Comparison of ENCODE assay signal across 9 cellular contexts in genomic region chr17:77371117-77371887, GRCh38.
DNase-seq lines count a peak whose midpoint lies in the region; ATAC-seq and TF ChIP-seq lines count a peak whose summit lies in the region.
"Had no signal": no experiment of that assay in that cellular context is flagged by ENCODE, and none has a peak within 500 bp of the region (broad histone marks: within the 10 kb centered on the region; RNA-seq: fewer than 3 reads in every experiment).

No MANE protein-coding gene starts in this region.

- peaks cover 0 to 10% (median 0%) of the 10 kb centered on the region in 5 experiments for H3K9me3 Mint-ChIP-seq in brain

- H3K4me1 Mint-ChIP-seq in brain = peaks cover 59% of the 10 kb centered on the region

- H3K4me3 ChIP-seq in mucosa of descending colon (no peak overlapping the region), aorta (ENCODE audit: low read length in 2 of 2) (no peak overlapping the region)
- H3K4me3 ChIP-seq: right lobe of liver had no signal

- peak overlapping the region in 1 of 2 donors; percentile 48 for H3K27ac ChIP-seq in aorta (ENCODE audit: low read depth in 1 of 2, low read length in 2 of 2)

- H3K27ac Mint-ChIP-seq in brain = peak overlapping the region in 4 of 5 experiments; percentile 21 to 87 (median 78)

- TF ChIP-seq CTCF in brain (conservative IDR thresholded peaks at IDR 0.05) (no peak), mucosa of descending colon (IDR thresholded peaks at IDR 0.05) (no peak)

- H3K36me3 ChIP-seq in mucosa of descending colon (ENCODE audit: low read depth) (no peaks in the 10 kb centered on the region), aorta (ENCODE audit: control insufficient read depth in 1 of 2, insufficient read depth in 2 of 2, low read length in 1 of 2) (no peaks in the 10 kb centered on the region)
- H3K36me3 ChIP-seq: right lobe of liver had no signal

- intact Hi-C loops in Right ventricle myocardium inferior (cut with DNase I) = loop anchor here (2.0 kb wide), 1 partner anchor 21 kb away; no protein-coding TSS in a partner anchor
- intact Hi-C loops in cardiac septum (cut with DNase I) = loop anchor here (5.0 kb wide), 2 partner anchors 39 to 51 kb away; no protein-coding TSS in a partner anchor
- intact Hi-C loops in mucosa of descending colon (cut with DNase I, micrococcal nuclease) = no loop called here
- intact Hi-C loops in aorta (cut with DNase I) = loop anchor here (5.0 kb wide), 2 partner anchors 36 to 51 kb away; no protein-coding TSS in a partner anchor

- no peaks in the 10 kb centered on the region for H3K36me3 Mint-ChIP-seq in brain

- WGBS in aorta, 2 donors = 33 to 44% methylated on average over 20 of the region's 20 CpGs

- H3K4me1 ChIP-seq in mucosa of descending colon (ENCODE audit: low read depth) (peaks cover 46% of the 10 kb centered on the region), aorta (ENCODE audit: control insufficient read depth in 1 of 2, insufficient read depth in 2 of 2, low read length in 2 of 2) (peaks cover 0 to 3% of the 10 kb centered on the region in 2 donors)

- DNase-seq in Right ventricle myocardium inferior (ENCODE audit: missing footprints) (peak; percentile 67), cardiac septum (ENCODE audit: low spot score) (no peak), mucosa of descending colon (peak in 2 of 3 donors; percentile 34 to 50), aorta (peak; percentile 45 to 72), kidney glomerular epithelial cell (lab: John Stamatoyannopoulos, UW) (no peak), NCI-H510A treated with DMSO at 0.1 percent for 48 hours (lab: John Stamatoyannopoulos, UW) (no peak)
- DNase-seq in activated T-cell treated with anti-CD3 and anti-CD28 coated beads, Interleukin-2, amount 50 U/mL, for 48 hours = no peak

- H3K27me3 ChIP-seq in aorta (ENCODE audit: control insufficient read depth in 1 of 2, insufficient read depth in 2 of 2, low read length in 1 of 2) = no peaks in the 10 kb centered on the region
- H3K27me3 ChIP-seq: right lobe of liver had no signal

- peak overlapping the region in 4 of 5 experiments; percentile 71 to 88 (median 78) for H3K4me3 Mint-ChIP-seq in brain

- no peaks in the 10 kb centered on the region for H3K9me3 ChIP-seq in mucosa of descending colon
- H3K9me3 ChIP-seq in aorta (ENCODE audit: control insufficient read depth, low read length) = no peaks in the 10 kb centered on the region
- H3K9me3 ChIP-seq: right lobe of liver had no signal

- no peak for ATAC-seq in Right ventricle myocardium inferior
- no peak for ATAC-seq in mucosa of descending colon
- ATAC-seq in aorta (ENCODE audit: low FRiP score) = no peak
- ATAC-seq: right lobe of liver had no signal

- H3K27me3 Mint-ChIP-seq in brain = peaks cover 17% of the 10 kb centered on the region

Comparison
In these comparisons a context has a peak if more than half of its experiments do, and no peak if none do; other contexts are left out.
1. DNase-seq: peak in Right ventricle myocardium inferior (single experiment), mucosa of descending colon (2 of 3) and aorta (2 of 2); none in cardiac septum (single experiment), activated T-cell treated with anti-CD3 and anti-CD28 coated beads, Interleukin-2, amount 50 U/mL, for 48 hours (0 of 2), kidney glomerular epithelial cell (single experiment) and NCI-H510A treated with DMSO at 0.1 percent for 48 hours (single experiment).
2. intact Hi-C loops: an anchor here in Right ventricle myocardium inferior (2.0 kb wide), cardiac septum (5.0 kb wide) and aorta (5.0 kb wide); none called in mucosa of descending colon.